ENCODE assay signal across 8 cellular contexts in the genomic region with DNA sequence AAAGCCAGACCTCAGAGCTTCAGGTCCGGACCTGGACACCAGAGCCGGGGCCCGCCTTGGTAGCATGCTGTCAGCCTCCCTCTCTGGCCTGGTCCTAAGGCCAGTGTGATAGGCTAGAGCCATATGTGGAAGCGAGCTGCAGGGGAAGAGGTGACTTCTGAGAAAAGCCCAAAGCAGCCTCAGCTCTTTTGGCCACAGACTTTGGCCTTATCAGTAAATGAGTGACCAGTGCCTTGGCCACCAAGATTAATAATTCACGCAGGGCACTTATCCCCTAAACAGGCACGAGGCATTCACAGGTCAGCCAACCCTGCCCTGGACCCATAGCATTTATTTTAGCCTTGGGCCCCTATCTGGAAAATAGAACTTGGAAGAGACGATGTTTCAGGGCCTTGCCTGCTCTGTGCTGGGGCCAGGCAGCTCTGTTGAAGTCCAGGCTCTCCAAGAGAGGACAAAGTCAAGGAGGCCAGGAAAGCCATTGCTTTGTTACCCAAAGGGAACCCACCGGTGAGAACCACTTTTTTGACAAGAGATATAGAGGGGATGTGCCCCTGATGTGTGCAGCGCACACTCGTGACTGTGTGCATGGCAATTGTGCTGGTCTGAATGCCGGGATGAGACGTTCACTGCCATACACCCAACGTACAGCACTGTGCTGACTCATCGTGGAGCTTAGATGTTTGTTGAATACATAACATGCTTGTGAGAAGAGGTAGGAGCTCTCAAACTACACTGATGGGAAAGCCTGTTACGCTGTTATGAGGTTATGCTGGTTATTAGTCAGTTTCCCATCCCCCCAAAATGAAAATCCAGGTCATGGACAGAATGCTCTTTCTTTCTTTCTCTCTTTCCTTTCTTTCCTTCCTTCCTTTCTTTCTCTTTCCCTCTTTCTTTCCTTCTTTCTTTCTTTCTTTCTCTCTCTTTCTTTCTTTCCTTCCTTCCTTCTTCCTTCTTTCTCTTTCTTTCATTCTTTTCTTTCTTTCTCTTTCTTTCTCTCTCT. TPM values are rescaled to one million over a fixed set of nuclear protein-coding genes. Genes with fewer than 3 reads are reported as not detected.
DNase-seq lines count a peak whose midpoint lies in the region; ATAC-seq and TF ChIP-seq lines count a peak whose summit lies in the region.

No MANE protein-coding gene starts in this region.

- H3K27me3 ChIP-seq in RWPE2 (ENCODE audit: insufficient read depth, poor library complexity, severe bottlenecking) (no peaks in the 10 kb centered on the region), right cardiac atrium (ENCODE audit: control insufficient read depth, insufficient read depth) (no peaks in the 10 kb centered on the region)

- 82% methylated on average over 15 of the region's 15 CpGs for WGBS in right cardiac atrium

- no peak overlapping the region for H3K4me3 ChIP-seq in RWPE2 (ENCODE audit: severe bottlenecking)
- H3K4me3 ChIP-seq in fibroblast of villous mesenchyme (ENCODE audit: low read depth, low read length), result no peak overlapping the region
- no peak overlapping the region for H3K4me3 ChIP-seq in right cardiac atrium (ENCODE audit: low read length)

- H3K9me3 ChIP-seq in RWPE2 (ENCODE audit: severe bottlenecking) (no peaks in the 10 kb centered on the region), right cardiac atrium (ENCODE audit: control insufficient read depth, low read length) (no peaks in the 10 kb centered on the region)

- no peak for TF ChIP-seq CTCF in RWPE2 (IDR thresholded peaks at IDR 0.05; ENCODE audit: poor library complexity, severe bottlenecking)
- TF ChIP-seq CTCF in fibroblast of villous mesenchyme (IDR thresholded peaks at IDR 0.05; ENCODE audit: insufficient read depth, low read depth, low read length), result no peak

- intact Hi-C loops in left ventricle myocardium superior (cut with micrococcal nuclease), result loop anchor here (10.0 kb wide), 1 partner anchor 54 kb away; no protein-coding TSS in a partner anchor
- intact Hi-C loops in right cardiac atrium (cut with DNase I), result no loop called here

- ATAC-seq in GM21786 (IDR thresholded peaks at IDR 0.05; ENCODE audit: unreplicated experiment) (peak; percentile 77), RWPE2 (ENCODE audit: low read depth) (peak; percentile 77), GM18520 (IDR thresholded peaks at IDR 0.05; ENCODE audit: unreplicated experiment) (no peak), left ventricle myocardium superior (no peak), right cardiac atrium (no peak)

- H3K27ac ChIP-seq in RWPE2 (ENCODE audit: poor library complexity, severe bottlenecking) (no peak overlapping the region), right cardiac atrium (ENCODE audit: low read length) (no peak overlapping the region)

- peaks cover 3% of the 10 kb centered on the region for H3K4me1 ChIP-seq in RWPE2 (ENCODE audit: insufficient read depth, poor library complexity, severe bottlenecking)
- H3K4me1 ChIP-seq in right cardiac atrium (ENCODE audit: control insufficient read depth, insufficient read depth, low read length), result no peaks in the 10 kb centered on the region

- DNase-seq in COLO668 (lab: John Stamatoyannopoulos, UW; ENCODE audit: unreplicated experiment) (peak; percentile 17), RWPE2 (ENCODE audit: low spot score) (no peak), fibroblast of villous mesenchyme (ENCODE audit: low read depth) (peak; percentile 78), NCI-H1417 treated with DMSO at 0.1 percent for 48 hours (lab: John Stamatoyannopoulos, UW) (no peak), left ventricle myocardium superior (no peak), right cardiac atrium (no peak)

- H3K36me3 ChIP-seq in RWPE2 (ENCODE audit: low read depth), result no peaks in the 10 kb centered on the region

RNA-seq across cellular contexts. Expression of a gene that starts 5.0 kb away (rescaled TPM):
- total RNA-seq in fibroblast of villous mesenchyme (not detected in 2 replicates), left ventricle myocardium superior (not detected), right cardiac atrium (not detected)
- not detected for polyA plus RNA-seq in right cardiac atrium

RNA-seq across cellular contexts. Expression of a gene that starts 21.3 kb away (rescaled TPM):
- total RNA-seq in fibroblast of villous mesenchyme, result not detected in 2 replicates
- not detected for total RNA-seq in left ventricle myocardium superior
- not detected for total RNA-seq in right cardiac atrium
- not detected for polyA plus RNA-seq in right cardiac atrium

RNA-seq across cellular contexts. Expression of a gene that starts 21.5 kb away (rescaled TPM):
- total RNA-seq in fibroblast of villous mesenchyme, result 3.5 TPM in 2 replicates
- 2.0 TPM for total RNA-seq in left ventricle myocardium superior
- 1 to 10 TPM; 3.8 to 5.1 (median 4.2) TPM for total RNA-seq in right cardiac atrium
- 4.6 TPM for polyA plus RNA-seq in right cardiac atrium

RNA-seq across cellular contexts. Expression of a gene that starts 27.7 kb away (rescaled TPM):
- total RNA-seq in fibroblast of villous mesenchyme, result 284 and 355 TPM in 2 replicates
- 61.2 TPM for total RNA-seq in left ventricle myocardium superior
- 10 to 100 TPM; 59.0 to 74.3 (median 68.8) TPM for total RNA-seq in right cardiac atrium
- 109 TPM for polyA plus RNA-seq in right cardiac atrium

RNA-seq across cellular contexts. Expression of a gene that starts 30.2 kb away (rescaled TPM):
- total RNA-seq in fibroblast of villous mesenchyme (0.43 and 0.64 TPM in 2 replicates), left ventricle myocardium superior (not detected), right cardiac atrium (under 1 TPM; 0.17 to 0.34 (median 0.26) TPM)
- polyA plus RNA-seq in right cardiac atrium, result 0.27 TPM

Comparison
In these comparisons a context has a peak if more than half of its experiments do, and no peak if none do; other contexts are left out.
1. DNase-seq: peak in COLO668 (single experiment) and fibroblast of villous mesenchyme (single experiment); none in RWPE2 (single experiment), NCI-H1417 treated with DMSO at 0.1 percent for 48 hours (single experiment), left ventricle myocardium superior (single experiment) and right cardiac atrium (0 of 3).
2. ATAC-seq: peak in GM21786 (single experiment) and RWPE2 (single experiment); none in GM18520 (single experiment), left ventricle myocardium superior (single experiment) and right cardiac atrium (0 of 2).